1 cellular context compared by ENCODE assay signal in the genomic region with DNA sequence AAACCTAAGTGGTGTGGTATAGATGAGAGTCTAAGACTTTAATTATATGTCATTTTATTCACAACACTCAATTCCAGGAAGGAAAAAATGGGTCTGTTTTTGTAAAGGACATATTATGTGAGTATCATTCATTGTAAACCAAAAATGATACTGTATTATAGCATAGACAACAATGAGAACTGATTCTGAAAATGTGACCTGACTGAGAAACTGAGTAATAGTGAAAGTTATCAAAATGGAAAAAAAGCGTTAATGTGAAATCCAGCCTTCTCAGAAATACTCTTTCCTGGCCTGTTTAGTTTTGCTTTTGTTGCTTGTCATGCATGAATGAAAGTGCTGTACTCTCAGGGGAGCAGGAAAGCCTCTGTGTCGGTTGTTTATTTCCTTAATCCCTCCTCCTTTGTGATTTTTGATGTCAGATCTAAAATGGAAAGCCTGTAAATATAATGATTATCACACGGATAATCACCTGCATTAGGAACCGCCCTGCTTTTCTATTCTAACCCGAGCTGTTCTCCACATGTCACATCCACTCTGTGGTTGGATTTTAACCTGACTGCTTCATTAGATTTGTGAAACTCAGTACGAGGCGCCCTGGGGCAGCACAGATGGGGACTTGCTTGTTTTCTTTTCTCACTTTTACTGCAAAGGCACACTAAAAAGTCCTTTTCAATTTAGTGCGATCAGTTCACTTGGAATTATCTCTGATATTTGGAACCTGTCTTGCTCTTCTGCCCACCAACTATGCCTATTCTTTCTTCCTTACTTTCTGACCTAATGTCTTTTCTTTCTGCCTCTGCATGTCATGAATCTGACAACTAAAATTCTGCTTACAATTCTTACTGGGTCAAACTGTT.
TF ChIP-seq lines count a peak whose summit lies in the region.

No MANE protein-coding gene starts in this region.

TF ChIP-seq in GM12878, 131 proteins besides CTCF, POLR2A, EP300 and RAD21 (continued from another document and continues in another):
- TF ChIP-seq, protein P1, sequence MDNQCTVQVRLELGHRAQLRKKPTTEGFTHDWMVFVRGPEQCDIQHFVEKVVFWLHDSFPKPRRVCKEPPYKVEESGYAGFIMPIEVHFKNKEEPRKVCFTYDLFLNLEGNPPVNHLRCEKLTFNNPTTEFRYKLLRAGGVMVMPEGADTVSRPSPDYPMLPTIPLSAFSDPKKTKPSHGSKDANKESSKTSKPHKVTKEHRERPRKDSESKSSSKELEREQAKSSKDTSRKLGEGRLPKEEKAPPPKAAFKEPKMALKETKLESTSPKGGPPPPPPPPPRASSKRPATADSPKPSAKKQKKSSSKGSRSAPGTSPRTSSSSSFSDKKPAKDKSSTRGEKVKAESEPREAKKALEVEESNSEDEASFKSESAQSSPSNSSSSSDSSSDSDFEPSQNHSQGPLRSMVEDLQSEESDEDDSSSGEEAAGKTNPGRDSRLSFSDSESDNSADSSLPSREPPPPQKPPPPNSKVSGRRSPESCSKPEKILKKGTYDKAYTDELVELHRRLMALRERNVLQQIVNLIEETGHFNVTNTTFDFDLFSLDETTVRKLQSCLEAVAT (IDR thresholded peaks at IDR 0.05), result 0 out of 2 replicates have a peak, but pooled peaks have one; percentile 47
- TF ChIP-seq CHD1 (IDR thresholded peaks at IDR 0.05; ENCODE audit: low read depth, low read length) (no peak), KDM1A (IDR thresholded peaks at IDR 0.05; ENCODE audit: borderline replicate concordance) (no peak), CHD2 (IDR thresholded peaks at IDR 0.05; ENCODE audit: borderline replicate concordance, low read depth, low read length) (0 out of 2 replicates have a peak, but pooled peaks have one; percentile 15), CEBPB (IDR thresholded peaks at IDR 0.05; ENCODE audit: borderline replicate concordance in 1 of 2, low read depth in 2 of 2, low read length in 2 of 2) (peak in 1 of 2 experiments; percentile 91; a peak in 1 of 4 replicates), TCF12 (IDR thresholded peaks at IDR 0.05; ENCODE audit: low read depth, low read length) (peak; percentile 68; the same call in 1 of the 2 replicates), HDAC2 (IDR thresholded peaks at IDR 0.05) (no peak), NBN (IDR thresholded peaks at IDR 0.05) (peak; percentile 76; the same call in 1 of the 2 replicates), NFXL1 (IDR thresholded peaks at IDR 0.05; ENCODE audit: borderline replicate concordance) (no peak), DPF2 (IDR thresholded peaks at IDR 0.05) (peak; percentile 91; the same call in 1 of the 2 replicates), RB1 (IDR thresholded peaks at IDR 0.05; ENCODE audit: borderline replicate concordance) (peak; percentile 28; the same call in 1 of the 2 replicates), PAX8 (IDR thresholded peaks at IDR 0.05) (0 out of 2 replicates have a peak, but pooled peaks have one; percentile 69), SMAD1 (IDR thresholded peaks at IDR 0.05; ENCODE audit: low read depth, partially characterized antibody) (peak; percentile 56), ZNF384 (IDR thresholded peaks at IDR 0.05; ENCODE audit: borderline replicate concordance, low read depth, low read length) (peak; percentile 81), NR2F1 (conservative IDR thresholded peaks at IDR 0.05) (peak; percentile 80), ASH2L (IDR thresholded peaks at IDR 0.05; ENCODE audit: borderline replicate concordance, low read depth) (0 out of 2 replicates have a peak, but pooled peaks have one; percentile 86), EED (IDR thresholded peaks at IDR 0.05; ENCODE audit: low read depth) (peak; percentile 96), MXI1 (IDR thresholded peaks at IDR 0.05; ENCODE audit: low read depth, low read length) (peak; percentile 29; the same call in 1 of the 2 replicates), IRF4 (IDR thresholded peaks at IDR 0.05; ENCODE audit: low read depth, low read length) (peak; percentile 91), TCF3 (IDR thresholded peaks at IDR 0.05; ENCODE audit: borderline replicate concordance, insufficient read depth, low read depth, low read length) (0 out of 2 replicates have a peak, but pooled peaks have one; percentile 45), RAD51 (IDR thresholded peaks at IDR 0.05) (peak; percentile 50), CHD4 (IDR thresholded peaks at IDR 0.05) (0 out of 2 replicates have a peak, but pooled peaks have one; percentile 25), JUNB (IDR thresholded peaks at IDR 0.05) (peak; percentile 97), SPI1 (IDR thresholded peaks at IDR 0.05; ENCODE audit: borderline replicate concordance, insufficient read depth, low read depth, low read length) (no peak), BHLHE40 (IDR thresholded peaks at IDR 0.05; ENCODE audit: borderline replicate concordance in 1 of 2, low read depth in 2 of 2, low read length in 1 of 2) (peak; percentile 74 to 88)
- TF ChIP-seq, protein P2, sequence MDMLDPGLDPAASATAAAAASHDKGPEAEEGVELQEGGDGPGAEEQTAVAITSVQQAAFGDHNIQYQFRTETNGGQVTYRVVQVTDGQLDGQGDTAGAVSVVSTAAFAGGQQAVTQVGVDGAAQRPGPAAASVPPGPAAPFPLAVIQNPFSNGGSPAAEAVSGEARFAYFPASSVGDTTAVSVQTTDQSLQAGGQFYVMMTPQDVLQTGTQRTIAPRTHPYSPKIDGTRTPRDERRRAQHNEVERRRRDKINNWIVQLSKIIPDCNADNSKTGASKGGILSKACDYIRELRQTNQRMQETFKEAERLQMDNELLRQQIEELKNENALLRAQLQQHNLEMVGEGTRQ (IDR thresholded peaks at IDR 0.05; ENCODE audit: borderline replicate concordance, low read depth, low read length), result no peak
- TF ChIP-seq, protein P3, sequence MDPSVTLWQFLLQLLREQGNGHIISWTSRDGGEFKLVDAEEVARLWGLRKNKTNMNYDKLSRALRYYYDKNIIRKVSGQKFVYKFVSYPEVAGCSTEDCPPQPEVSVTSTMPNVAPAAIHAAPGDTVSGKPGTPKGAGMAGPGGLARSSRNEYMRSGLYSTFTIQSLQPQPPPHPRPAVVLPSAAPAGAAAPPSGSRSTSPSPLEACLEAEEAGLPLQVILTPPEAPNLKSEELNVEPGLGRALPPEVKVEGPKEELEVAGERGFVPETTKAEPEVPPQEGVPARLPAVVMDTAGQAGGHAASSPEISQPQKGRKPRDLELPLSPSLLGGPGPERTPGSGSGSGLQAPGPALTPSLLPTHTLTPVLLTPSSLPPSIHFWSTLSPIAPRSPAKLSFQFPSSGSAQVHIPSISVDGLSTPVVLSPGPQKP (IDR thresholded peaks at IDR 0.05; ENCODE audit: low read depth, low read length), result peak; percentile 35; the same call in 1 of the 2 replicates
- TF ChIP-seq, protein P4, sequence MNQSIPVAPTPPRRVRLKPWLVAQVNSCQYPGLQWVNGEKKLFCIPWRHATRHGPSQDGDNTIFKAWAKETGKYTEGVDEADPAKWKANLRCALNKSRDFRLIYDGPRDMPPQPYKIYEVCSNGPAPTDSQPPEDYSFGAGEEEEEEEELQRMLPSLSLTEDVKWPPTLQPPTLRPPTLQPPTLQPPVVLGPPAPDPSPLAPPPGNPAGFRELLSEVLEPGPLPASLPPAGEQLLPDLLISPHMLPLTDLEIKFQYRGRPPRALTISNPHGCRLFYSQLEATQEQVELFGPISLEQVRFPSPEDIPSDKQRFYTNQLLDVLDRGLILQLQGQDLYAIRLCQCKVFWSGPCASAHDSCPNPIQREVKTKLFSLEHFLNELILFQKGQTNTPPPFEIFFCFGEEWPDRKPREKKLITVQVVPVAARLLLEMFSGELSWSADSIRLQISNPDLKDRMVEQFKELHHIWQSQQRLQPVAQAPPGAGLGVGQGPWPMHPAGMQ (IDR thresholded peaks at IDR 0.05; ENCODE audit: borderline replicate concordance), result no peak
- TF ChIP-seq, protein P5, sequence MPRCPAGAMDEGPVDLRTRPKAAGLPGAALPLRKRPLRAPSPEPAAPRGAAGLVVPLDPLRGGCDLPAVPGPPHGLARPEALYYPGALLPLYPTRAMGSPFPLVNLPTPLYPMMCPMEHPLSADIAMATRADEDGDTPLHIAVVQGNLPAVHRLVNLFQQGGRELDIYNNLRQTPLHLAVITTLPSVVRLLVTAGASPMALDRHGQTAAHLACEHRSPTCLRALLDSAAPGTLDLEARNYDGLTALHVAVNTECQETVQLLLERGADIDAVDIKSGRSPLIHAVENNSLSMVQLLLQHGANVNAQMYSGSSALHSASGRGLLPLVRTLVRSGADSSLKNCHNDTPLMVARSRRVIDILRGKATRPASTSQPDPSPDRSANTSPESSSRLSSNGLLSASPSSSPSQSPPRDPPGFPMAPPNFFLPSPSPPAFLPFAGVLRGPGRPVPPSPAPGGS (IDR thresholded peaks at IDR 0.05; ENCODE audit: borderline replicate concordance, insufficient read depth, low read depth, low read length, poor library complexity, severe bottlenecking), result peak; percentile 89
- TF ChIP-seq, protein P6, sequence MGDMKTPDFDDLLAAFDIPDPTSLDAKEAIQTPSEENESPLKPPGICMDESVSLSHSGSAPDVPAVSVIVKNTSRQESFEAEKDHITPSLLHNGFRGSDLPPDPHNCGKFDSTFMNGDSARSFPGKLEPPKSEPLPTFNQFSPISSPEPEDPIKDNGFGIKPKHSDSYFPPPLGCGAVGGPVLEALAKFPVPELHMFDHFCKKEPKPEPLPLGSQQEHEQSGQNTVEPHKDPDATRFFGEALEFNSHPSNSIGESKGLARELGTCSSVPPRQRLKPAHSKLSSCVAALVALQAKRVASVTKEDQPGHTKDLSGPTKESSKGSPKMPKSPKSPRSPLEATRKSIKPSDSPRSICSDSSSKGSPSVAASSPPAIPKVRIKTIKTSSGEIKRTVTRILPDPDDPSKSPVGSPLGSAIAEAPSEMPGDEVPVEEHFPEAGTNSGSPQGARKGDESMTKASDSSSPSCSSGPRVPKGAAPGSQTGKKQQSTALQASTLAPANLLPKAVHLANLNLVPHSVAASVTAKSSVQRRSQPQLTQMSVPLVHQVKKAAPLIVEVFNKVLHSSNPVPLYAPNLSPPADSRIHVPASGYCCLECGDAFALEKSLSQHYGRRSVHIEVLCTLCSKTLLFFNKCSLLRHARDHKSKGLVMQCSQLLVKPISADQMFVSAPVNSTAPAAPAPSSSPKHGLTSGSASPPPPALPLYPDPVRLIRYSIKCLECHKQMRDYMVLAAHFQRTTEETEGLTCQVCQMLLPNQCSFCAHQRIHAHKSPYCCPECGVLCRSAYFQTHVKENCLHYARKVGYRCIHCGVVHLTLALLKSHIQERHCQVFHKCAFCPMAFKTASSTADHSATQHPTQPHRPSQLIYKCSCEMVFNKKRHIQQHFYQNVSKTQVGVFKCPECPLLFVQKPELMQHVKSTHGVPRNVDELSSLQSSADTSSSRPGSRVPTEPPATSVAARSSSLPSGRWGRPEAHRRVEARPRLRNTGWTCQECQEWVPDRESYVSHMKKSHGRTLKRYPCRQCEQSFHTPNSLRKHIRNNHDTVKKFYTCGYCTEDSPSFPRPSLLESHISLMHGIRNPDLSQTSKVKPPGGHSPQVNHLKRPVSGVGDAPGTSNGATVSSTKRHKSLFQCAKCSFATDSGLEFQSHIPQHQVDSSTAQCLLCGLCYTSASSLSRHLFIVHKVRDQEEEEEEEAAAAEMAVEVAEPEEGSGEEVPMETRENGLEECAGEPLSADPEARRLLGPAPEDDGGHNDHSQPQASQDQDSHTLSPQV (IDR thresholded peaks at IDR 0.05), result peak; percentile 7; the same call in 1 of the 2 replicates
- TF ChIP-seq, protein P7, sequence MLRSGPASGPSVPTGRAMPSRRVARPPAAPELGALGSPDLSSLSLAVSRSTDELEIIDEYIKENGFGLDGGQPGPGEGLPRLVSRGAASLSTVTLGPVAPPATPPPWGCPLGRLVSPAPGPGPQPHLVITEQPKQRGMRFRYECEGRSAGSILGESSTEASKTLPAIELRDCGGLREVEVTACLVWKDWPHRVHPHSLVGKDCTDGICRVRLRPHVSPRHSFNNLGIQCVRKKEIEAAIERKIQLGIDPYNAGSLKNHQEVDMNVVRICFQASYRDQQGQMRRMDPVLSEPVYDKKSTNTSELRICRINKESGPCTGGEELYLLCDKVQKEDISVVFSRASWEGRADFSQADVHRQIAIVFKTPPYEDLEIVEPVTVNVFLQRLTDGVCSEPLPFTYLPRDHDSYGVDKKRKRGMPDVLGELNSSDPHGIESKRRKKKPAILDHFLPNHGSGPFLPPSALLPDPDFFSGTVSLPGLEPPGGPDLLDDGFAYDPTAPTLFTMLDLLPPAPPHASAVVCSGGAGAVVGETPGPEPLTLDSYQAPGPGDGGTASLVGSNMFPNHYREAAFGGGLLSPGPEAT (IDR thresholded peaks at IDR 0.05; ENCODE audit: low read depth), result peak; percentile 97
- TF ChIP-seq, protein P8, sequence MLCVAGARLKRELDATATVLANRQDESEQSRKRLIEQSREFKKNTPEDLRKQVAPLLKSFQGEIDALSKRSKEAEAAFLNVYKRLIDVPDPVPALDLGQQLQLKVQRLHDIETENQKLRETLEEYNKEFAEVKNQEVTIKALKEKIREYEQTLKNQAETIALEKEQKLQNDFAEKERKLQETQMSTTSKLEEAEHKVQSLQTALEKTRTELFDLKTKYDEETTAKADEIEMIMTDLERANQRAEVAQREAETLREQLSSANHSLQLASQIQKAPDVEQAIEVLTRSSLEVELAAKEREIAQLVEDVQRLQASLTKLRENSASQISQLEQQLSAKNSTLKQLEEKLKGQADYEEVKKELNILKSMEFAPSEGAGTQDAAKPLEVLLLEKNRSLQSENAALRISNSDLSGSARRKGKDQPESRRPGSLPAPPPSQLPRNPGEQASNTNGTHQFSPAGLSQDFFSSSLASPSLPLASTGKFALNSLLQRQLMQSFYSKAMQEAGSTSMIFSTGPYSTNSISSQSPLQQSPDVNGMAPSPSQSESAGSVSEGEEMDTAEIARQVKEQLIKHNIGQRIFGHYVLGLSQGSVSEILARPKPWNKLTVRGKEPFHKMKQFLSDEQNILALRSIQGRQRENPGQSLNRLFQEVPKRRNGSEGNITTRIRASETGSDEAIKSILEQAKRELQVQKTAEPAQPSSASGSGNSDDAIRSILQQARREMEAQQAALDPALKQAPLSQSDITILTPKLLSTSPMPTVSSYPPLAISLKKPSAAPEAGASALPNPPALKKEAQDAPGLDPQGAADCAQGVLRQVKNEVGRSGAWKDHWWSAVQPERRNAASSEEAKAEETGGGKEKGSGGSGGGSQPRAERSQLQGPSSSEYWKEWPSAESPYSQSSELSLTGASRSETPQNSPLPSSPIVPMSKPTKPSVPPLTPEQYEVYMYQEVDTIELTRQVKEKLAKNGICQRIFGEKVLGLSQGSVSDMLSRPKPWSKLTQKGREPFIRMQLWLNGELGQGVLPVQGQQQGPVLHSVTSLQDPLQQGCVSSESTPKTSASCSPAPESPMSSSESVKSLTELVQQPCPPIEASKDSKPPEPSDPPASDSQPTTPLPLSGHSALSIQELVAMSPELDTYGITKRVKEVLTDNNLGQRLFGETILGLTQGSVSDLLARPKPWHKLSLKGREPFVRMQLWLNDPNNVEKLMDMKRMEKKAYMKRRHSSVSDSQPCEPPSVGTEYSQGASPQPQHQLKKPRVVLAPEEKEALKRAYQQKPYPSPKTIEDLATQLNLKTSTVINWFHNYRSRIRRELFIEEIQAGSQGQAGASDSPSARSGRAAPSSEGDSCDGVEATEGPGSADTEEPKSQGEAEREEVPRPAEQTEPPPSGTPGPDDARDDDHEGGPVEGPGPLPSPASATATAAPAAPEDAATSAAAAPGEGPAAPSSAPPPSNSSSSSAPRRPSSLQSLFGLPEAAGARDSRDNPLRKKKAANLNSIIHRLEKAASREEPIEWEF (IDR thresholded peaks at IDR 0.05; ENCODE audit: insufficient replicate concordance, low read depth, low read length), result peak; percentile 92
- TF ChIP-seq, protein P9, sequence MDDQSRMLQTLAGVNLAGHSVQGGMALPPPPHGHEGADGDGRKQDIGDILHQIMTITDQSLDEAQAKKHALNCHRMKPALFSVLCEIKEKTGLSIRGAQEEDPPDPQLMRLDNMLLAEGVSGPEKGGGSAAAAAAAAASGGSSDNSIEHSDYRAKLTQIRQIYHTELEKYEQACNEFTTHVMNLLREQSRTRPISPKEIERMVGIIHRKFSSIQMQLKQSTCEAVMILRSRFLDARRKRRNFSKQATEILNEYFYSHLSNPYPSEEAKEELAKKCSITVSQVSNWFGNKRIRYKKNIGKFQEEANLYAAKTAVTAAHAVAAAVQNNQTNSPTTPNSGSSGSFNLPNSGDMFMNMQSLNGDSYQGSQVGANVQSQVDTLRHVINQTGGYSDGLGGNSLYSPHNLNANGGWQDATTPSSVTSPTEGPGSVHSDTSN (IDR thresholded peaks at IDR 0.05; ENCODE audit: insufficient replicate concordance, low read depth, low read length), result no peak
